ENCODE assay signal across 19 cellular contexts in the genomic region with DNA sequence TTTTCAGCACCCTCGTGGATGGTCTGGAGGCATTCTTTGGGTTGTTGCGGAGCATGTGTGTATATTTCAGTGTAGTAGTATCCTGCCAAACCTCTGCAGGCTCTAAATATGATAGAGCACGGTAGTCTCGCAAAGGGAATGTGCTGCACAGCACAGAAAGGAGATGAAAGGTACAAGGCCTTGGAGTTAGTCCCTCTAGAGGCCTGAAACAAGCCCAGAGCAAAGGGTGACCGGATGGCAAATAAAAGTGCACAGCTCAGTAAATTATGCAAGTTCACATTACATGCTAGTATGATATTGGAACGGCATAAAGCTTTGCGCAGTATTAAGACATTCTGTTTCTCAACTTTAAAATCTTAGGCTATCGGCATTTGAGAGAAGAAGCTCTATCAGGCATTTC.
DNase-seq lines count a peak whose midpoint lies in the region; ATAC-seq and TF ChIP-seq lines count a peak whose summit lies in the region.
"Had no signal": no experiment of that assay in that cellular context is flagged by ENCODE, and none has a peak within 500 bp of the region (broad histone marks: within the 10 kb centered on the region; RNA-seq: fewer than 3 reads in every experiment).

No MANE protein-coding gene starts in this region.

- H3K79me2 ChIP-seq in Karpas-422 (ENCODE audit: low read length): no peaks in the 10 kb centered on the region

- H3K9me3 Mint-ChIP-seq in nephron: peaks cover 17% of the 10 kb centered on the region

- H3K4me1 ChIP-seq in Karpas-422 (ENCODE audit: low read length): peaks cover 26% of the 10 kb centered on the region
- H3K4me1 ChIP-seq: Caco-2 had no signal

- no peaks in the 10 kb centered on the region for H3K27me3 Mint-ChIP-seq in nephron (ENCODE audit: low read depth)

- peak overlapping the region; percentile 35 for H3K4me2 ChIP-seq in Karpas-422 (ENCODE audit: low read depth, low read length, poor library complexity, severe bottlenecking)

- H3K27ac Mint-ChIP-seq in nephron: peak overlapping the region in 2 of 3 experiments; percentile 36 to 73
- H3K27ac Mint-ChIP-seq: CD4-positive, CD25-positive, alpha-beta regulatory T cell; CD8-positive, alpha-beta T cell had no signal

- H3K27ac ChIP-seq in Karpas-422 (ENCODE audit: low read length): no peak overlapping the region
- H3K27ac ChIP-seq: GM23248 had no signal

- H3K9ac ChIP-seq in Karpas-422 (ENCODE audit: low read length): no peak overlapping the region
- H3K9ac ChIP-seq: GM23248 had no signal

- peaks cover 15% of the 10 kb centered on the region for H4K20me1 ChIP-seq in Karpas-422 (ENCODE audit: insufficient read depth, low read depth, low read length)

- no peak overlapping the region for H3K4me3 Mint-ChIP-seq in nephron
- H3K4me3 Mint-ChIP-seq: CD4-positive, CD25-positive, alpha-beta regulatory T cell; CD8-positive, alpha-beta T cell had no signal

- H3K4me3 ChIP-seq in Karpas-422 (ENCODE audit: low read length): no peak overlapping the region
- H3K4me3 ChIP-seq: GM12878, GM23248 had no signal

- peak; percentile 89 for ATAC-seq in left lobe of liver
- ATAC-seq: CD8-positive, alpha-beta T cell; GM12878 had no signal

- no peaks in the 10 kb centered on the region for H3K9me3 ChIP-seq in Karpas-422 (ENCODE audit: low read length)
- H3K9me3 ChIP-seq: Caco-2 had no signal

- peaks cover 31% of the 10 kb centered on the region for H3K36me3 Mint-ChIP-seq in nephron (ENCODE audit: low read depth)

- no peaks in the 10 kb centered on the region for H3K9me2 ChIP-seq in Karpas-422 (replicated peaks; ENCODE audit: insufficient read depth, low read length)

- no peak for DNase-seq in Karpas-422
- peak; percentile 52 for DNase-seq in left lobe of liver (ENCODE audit: low spot score)
- no peak for DNase-seq in G401 (ENCODE audit: low spot score)
- no peak for DNase-seq in MV-4-11 (lab: John Stamatoyannopoulos, UW)
- no peak for DNase-seq in NCI-H1092 treated with DMSO at 0.1 percent for 48 hours (lab: John Stamatoyannopoulos, UW)
- no peak for DNase-seq in A172 (ENCODE audit: low spot score)
- DNase-seq: 8988T; C1 segment of cervical spinal cord; Caco-2; CD4-positive, CD25-positive, alpha-beta regulatory T cell; CD8-positive, alpha-beta T cell; DMS153; DND-41; GDM1; GM23248; H7; HCEC 1CT had no signal

- H3K27me3 ChIP-seq in Karpas-422 (ENCODE audit: low read length): no peaks in the 10 kb centered on the region

- H3K36me3 ChIP-seq in Karpas-422 (ENCODE audit: insufficient read depth, low read length): no peaks in the 10 kb centered on the region

- in situ Hi-C loops in G401 (cut with HindIII; ENCODE audit: low sequenced_read_pairs): no loop called here

- TF ChIP-seq CTCF in nephron (IDR thresholded peaks at IDR 0.05; ENCODE audit: unreplicated experiment in 3 of 3): no peak

- no peak overlapping the region for H2AFZ ChIP-seq in Karpas-422 (ENCODE audit: low read length)
- H2AFZ ChIP-seq: GM23248 had no signal

- peaks cover 19% of the 10 kb centered on the region for H3K4me1 Mint-ChIP-seq in nephron
- H3K4me1 Mint-ChIP-seq: CD4-positive, CD25-positive, alpha-beta regulatory T cell had no signal
